8 cellular contexts compared by ENCODE assay signal in genomic region chr9:137277329-137278041, GRCh38. TPM values are rescaled to one million over a fixed set of nuclear protein-coding genes. Genes with fewer than 3 reads are reported as not detected.
DNase-seq lines count a peak whose midpoint lies in the region; ATAC-seq and TF ChIP-seq lines count a peak whose summit lies in the region.

Gene TOR4A, plus strand, starts transcription at chr9:137277726. Its CDS starts 964 bp downstream, at chr9:137278690.

- H3K9me3 ChIP-seq in effector memory CD4-positive, alpha-beta T cell (ENCODE audit: control insufficient read depth, low read length) = no peaks in the 10 kb centered on the region
- H3K9me3 ChIP-seq in lung (ENCODE audit: control insufficient read depth in 2 of 2, insufficient read depth in 1 of 2, low read length in 1 of 2) (peaks cover 0 to 4% of the 10 kb centered on the region in 2 donors), tibial artery (no peaks in the 10 kb centered on the region)

- DNase-seq in CD1c-positive myeloid dendritic cell (ENCODE audit: extremely low spot score) (peak; percentile 89), SW480 (ENCODE audit: low spot score) (peak; percentile 82), lung (ENCODE audit: low spot score) (peak; percentile 91), tibial artery (peak; percentile 81 to 85), NCI-H345 (lab: John Stamatoyannopoulos, UW) (no peak)
- DNase-seq in effector memory CD4-positive, alpha-beta T cell = no peak

- TF ChIP-seq CTCF in lung (IDR thresholded peaks at IDR 0.05; ENCODE audit: control extremely low read depth, extremely low read depth) (peak; percentile 3), tibial artery (IDR thresholded peaks at IDR 0.05) (no peak)

- H3K27ac ChIP-seq in effector memory CD4-positive, alpha-beta T cell (ENCODE audit: insufficient read depth, low read length, poor library complexity, severe bottlenecking) = no peak within 1 kb of the TSS
- H3K27ac ChIP-seq in lung (ENCODE audit: low read depth in 1 of 2, low read length in 1 of 2) (peak within 1 kb of the TSS; percentile 94 to 97), tibial artery (peak within 1 kb of the TSS; percentile 45 to 48)

- H3K36me3 ChIP-seq in effector memory CD4-positive, alpha-beta T cell (ENCODE audit: control insufficient read depth, insufficient read depth, low read length) = peaks cover 15% of the 10 kb centered on the region
- peaks cover 7 to 37% of the 10 kb centered on the region in 2 donors for H3K36me3 ChIP-seq in lung (ENCODE audit: control insufficient read depth in 2 of 2, insufficient read depth in 2 of 2, low read length in 2 of 2)
- H3K36me3 ChIP-seq in tibial artery = peaks cover 10 to 18% (median 15%) of the 10 kb centered on the region in 3 donors

- intact Hi-C loops in tibial artery (cut with DNase I; ENCODE audit: low total_unique reads) = no loop called here

- H3K27me3 ChIP-seq in effector memory CD4-positive, alpha-beta T cell (replicated peaks; ENCODE audit: control insufficient read depth, insufficient read depth, low read length, poor library complexity, severe bottlenecking) = no peaks in the 10 kb centered on the region
- no peaks in the 10 kb centered on the region for H3K27me3 ChIP-seq in lung (ENCODE audit: control insufficient read depth, insufficient read depth)
- peaks cover 0 to 74% of the 10 kb centered on the region in 2 donors for H3K27me3 ChIP-seq in tibial artery

- ATAC-seq in GM19023 (IDR thresholded peaks at IDR 0.05; ENCODE audit: unreplicated experiment) = peak; percentile 66
- ATAC-seq in HG03196 (IDR thresholded peaks at IDR 0.05; ENCODE audit: unreplicated experiment) = peak; percentile 66
- peak; percentile 88 for ATAC-seq in lung (ENCODE audit: insufficient read depth, low FRiP score)

- H3K4me3 ChIP-seq in effector memory CD4-positive, alpha-beta T cell (ENCODE audit: insufficient read depth, low read depth, low read length, poor library complexity, severe bottlenecking) = peak within 1 kb of the TSS; percentile 63
- H3K4me3 ChIP-seq in lung = peak within 1 kb of the TSS; percentile 71
- H3K4me3 ChIP-seq in tibial artery = peak within 1 kb of the TSS; percentile 41 to 49

- H3K4me1 ChIP-seq in effector memory CD4-positive, alpha-beta T cell (ENCODE audit: control insufficient read depth, insufficient read depth, low read length, poor library complexity, severe bottlenecking) = peaks cover 19% of the 10 kb centered on the region
- H3K4me1 ChIP-seq in lung (ENCODE audit: control insufficient read depth in 2 of 2, insufficient read depth in 2 of 2, low read length in 2 of 2) (peaks cover 4 to 32% of the 10 kb centered on the region in 2 donors), tibial artery (peaks cover 0 to 40% (median 30%) of the 10 kb centered on the region in 4 donors)

- 3 to 8% methylated on average over 23 to 25 of the region's 25 CpGs for WGBS in lung, 2 donors

RNA-seq across cellular contexts. Expression of gene TOR4A, which starts in this region (rescaled TPM):
- 10 to 100 TPM; 12.1 to 42.5 TPM for total RNA-seq in lung
- 10 to 100 TPM in 1 of 2 donors, 1 to 10 TPM in 1; 9.6 to 29.2 TPM for polyA plus RNA-seq in lung

Comparison
In these comparisons a context has a peak if more than half of its experiments do, and no peak if none do; other contexts are left out.
1. DNase-seq: peak in CD1c-positive myeloid dendritic cell (single experiment), SW480 (single experiment), lung (single experiment) and tibial artery (2 of 2); none in effector memory CD4-positive, alpha-beta T cell (0 of 3) and NCI-H345 (single experiment).
2. Peak in every context shown above with its lines, with median percentiles within 50 percentile points of each other: ATAC-seq and H3K4me3 ChIP-seq.